ENCODE assay signal across 8 cellular contexts in the genomic region with DNA sequence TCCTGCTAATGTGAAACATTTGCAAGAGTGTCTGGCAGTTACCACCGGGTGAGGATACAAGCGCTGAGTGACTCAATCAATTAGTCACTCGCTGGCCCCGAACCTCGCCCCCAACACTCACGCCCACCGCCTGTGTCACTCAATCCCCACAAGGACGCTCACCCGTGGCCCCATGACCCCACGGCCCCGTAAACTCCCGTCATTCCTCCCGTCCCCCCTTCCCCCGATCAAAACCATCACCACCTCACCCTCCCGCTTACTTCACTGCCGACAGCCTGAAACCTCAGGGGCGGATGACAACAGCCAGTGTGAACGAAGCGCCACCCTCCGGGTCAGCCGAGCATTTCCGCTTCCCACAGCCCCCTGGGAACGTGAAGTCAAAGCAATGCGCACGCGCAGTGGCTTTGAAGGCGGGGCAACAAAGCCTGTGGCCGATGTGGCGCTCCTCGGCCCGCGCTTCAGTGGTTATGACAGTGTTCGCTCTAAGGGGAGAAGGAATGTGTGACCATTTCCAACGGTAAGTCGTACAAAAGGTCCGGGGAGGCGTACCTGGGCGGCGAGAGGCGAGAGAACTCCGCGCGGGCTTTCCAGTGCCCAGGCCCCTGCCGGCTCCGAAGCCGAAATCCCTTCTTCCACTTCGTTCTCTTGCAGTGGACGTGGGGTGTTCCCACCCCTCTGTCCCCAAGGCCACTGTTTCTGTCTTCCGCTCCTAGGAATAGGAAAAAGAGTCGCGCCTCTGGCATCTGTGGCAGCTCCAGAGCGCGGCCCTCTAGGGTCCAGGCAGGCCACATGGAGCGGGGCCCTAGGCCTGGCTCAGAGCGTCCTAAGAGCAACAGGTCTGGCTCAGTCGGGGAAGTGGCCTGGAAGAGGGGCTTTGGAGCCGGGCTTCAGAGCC. TPM values are rescaled to one million over a fixed set of nuclear protein-coding genes. Genes with fewer than 3 reads are reported as not detected.
DNase-seq lines count a peak whose midpoint lies in the region.

ZNF674 (minus strand) TSS at position 311 of the 895 bp plus-strand sequence. CDS start 3,334 bp downstream, outside the sequence.

- peaks cover 17% of the 10 kb centered on the region for H3K36me3 ChIP-seq in MG63

- no peaks in the 10 kb centered on the region for H3K27me3 ChIP-seq in MG63

- DNase-seq in GM03348 (ENCODE audit: low spot score) (peak; percentile 91), HCEC 1CT (peak; percentile 83), MG63 (peak; percentile 87), SIG-M5 (lab: John Stamatoyannopoulos, UW) (peak; percentile 42), germinal center (ENCODE audit: low spot score) (peak; percentile 86), non-pigmented ciliary epithelial cell (ENCODE audit: low read depth) (peak; percentile 68), superior temporal gyrus (ENCODE audit: extremely low spot score) (peak; percentile 92)
- DNase-seq in activated naive CD4-positive, alpha-beta T cell (lab: John Stamatoyannopoulos, UW) = peak; percentile 70 to 87 (median 83)

- H3K4me3 ChIP-seq in MG63 = peak within 1 kb of the TSS; percentile 90

- H3K9me3 ChIP-seq in MG63 = no peaks in the 10 kb centered on the region

RNA-seq across cellular contexts. Expression of gene ZNF674, which starts in this region (rescaled TPM):
- total RNA-seq in MG63 (2014; rRNA removed; shearing (Covaris generic); ENCODE audit: low replicate concordance) = 5.5 and 6.4 TPM in 2 replicates

Comparison
In these comparisons a context has a peak if more than half of its experiments do, and no peak if none do; other contexts are left out.
1. Peak in every context shown above with its lines: DNase-seq and H3K4me3 ChIP-seq.
2. DNase-seq: peak in every context shown above with its lines; median percentile 92 in superior temporal gyrus; 91 in GM03348; 87 in MG63; 86 in germinal center; 83 in HCEC 1CT; 83 in activated naive CD4-positive, alpha-beta T cell; 68 in non-pigmented ciliary epithelial cell; 42 in SIG-M5.